Comparison of ENCODE assay signal across 13 cellular contexts in the genomic region with DNA sequence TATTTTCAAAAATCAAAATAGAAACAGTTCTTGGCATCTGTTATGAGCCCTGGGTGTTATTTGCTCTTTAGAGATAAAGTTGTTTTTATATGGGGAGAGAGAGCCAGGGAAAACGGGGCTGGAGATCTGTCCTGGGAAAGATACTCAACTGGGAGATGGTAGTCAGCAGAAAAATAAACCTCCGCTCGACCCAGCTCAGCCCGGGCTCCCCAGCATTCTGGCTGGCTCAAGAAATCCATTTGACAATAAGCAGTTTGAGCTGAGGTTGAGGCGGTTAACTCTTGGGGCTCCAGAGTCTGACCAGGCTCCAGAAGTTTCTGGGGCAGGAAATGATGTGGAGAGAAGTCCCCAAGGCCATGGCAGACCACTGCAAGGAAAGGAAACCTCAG.
DNase-seq lines count a peak whose midpoint lies in the region; ATAC-seq and TF ChIP-seq lines count a peak whose summit lies in the region.
"Had no signal": no experiment of that assay in that cellular context is flagged by ENCODE, and none has a peak within 500 bp of the region (broad histone marks: within the 10 kb centered on the region; RNA-seq: fewer than 3 reads in every experiment).

No MANE protein-coding gene starts in this region.

- H3K27ac ChIP-seq in right cardiac atrium (ENCODE audit: low read length) (no peak overlapping the region), VCaP (peak overlapping the region; percentile 16; the same call in 1 of the 2 replicates), tibial artery (no peak overlapping the region)

- no peak for TF ChIP-seq CTCF in VCaP (conservative IDR thresholded peaks at IDR 0.05)
- no peak for TF ChIP-seq CTCF in tibial artery (IDR thresholded peaks at IDR 0.05)

- WGBS in right cardiac atrium, result 38% methylated on average over 5 of the region's 5 CpGs

- ATAC-seq in right cardiac atrium (peak; percentile 35 to 71), left lobe of liver (peak; percentile 58), HG02759 (IDR thresholded peaks at IDR 0.05; ENCODE audit: unreplicated experiment) (no peak)
- ATAC-seq: CD8-positive, alpha-beta T cell; HCT116 had no signal

- H3K27me3 ChIP-seq in right cardiac atrium (ENCODE audit: control insufficient read depth, insufficient read depth) (no peaks in the 10 kb centered on the region), tibial artery (no peaks in the 10 kb centered on the region)

- H3K4me1 ChIP-seq in right cardiac atrium (ENCODE audit: control insufficient read depth, insufficient read depth, low read length) (peaks cover 3% of the 10 kb centered on the region), tibial artery (peaks cover 0 to 14% (median 8%) of the 10 kb centered on the region in 4 donors)

- DNase-seq in right cardiac atrium (peak in 2 of 3 donors; percentile 56 to 67), cardiac septum (ENCODE audit: low spot score) (no peak), left lobe of liver (ENCODE audit: low spot score) (no peak), tibial artery (no peak), NAMALWA (ENCODE audit: low spot score) (no peak)
- DNase-seq: CD8-positive, alpha-beta T cell; COR-L47; DMS153; DMS79 treated with DMSO at 0.1 percent for 48 hours; EL had no signal

- H3K36me3 ChIP-seq in tibial artery, result no peaks in the 10 kb centered on the region

- intact Hi-C loops in right cardiac atrium (cut with DNase I) (no loop called here), cardiac septum (cut with DNase I) (no loop called here), tibial artery (cut with DNase I; ENCODE audit: low total_unique reads) (no loop called here)

- H3K4me3 ChIP-seq in right cardiac atrium (ENCODE audit: low read length), result peak overlapping the region; percentile 18
- peak overlapping the region; percentile 10 to 17 for H3K4me3 ChIP-seq in tibial artery

- no peaks in the 10 kb centered on the region for H3K9me3 ChIP-seq in right cardiac atrium (ENCODE audit: control insufficient read depth, low read length)
- no peaks in the 10 kb centered on the region for H3K9me3 ChIP-seq in tibial artery

Comparison
In these comparisons a context has a peak if more than half of its experiments do, and no peak if none do; other contexts are left out.
1. DNase-seq: peak in right cardiac atrium (2 of 3); none in cardiac septum (single experiment), left lobe of liver (single experiment), tibial artery (0 of 2) and NAMALWA (single experiment).